18 cellular contexts compared by ENCODE assay signal in the genomic region with DNA sequence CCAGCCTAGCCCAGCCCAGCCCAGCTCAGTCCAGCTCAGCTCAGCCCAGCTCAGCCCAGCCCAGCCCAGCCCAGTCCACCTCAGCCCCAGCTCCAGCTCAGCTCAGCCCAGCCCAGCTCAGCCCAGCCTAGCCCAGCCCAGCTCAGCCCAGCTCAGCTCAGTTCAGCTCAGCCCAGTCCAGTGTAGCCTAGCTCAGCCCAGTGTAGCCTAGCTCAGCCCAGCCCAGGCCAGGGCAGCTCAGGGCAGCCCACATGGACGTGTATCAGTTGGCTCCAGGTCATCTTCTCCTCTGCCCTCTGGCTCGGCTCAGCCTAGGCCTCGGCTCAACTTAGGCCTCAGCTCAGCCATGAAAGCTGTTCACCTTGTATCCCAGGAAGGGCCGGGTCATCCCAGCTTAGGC.
DNase-seq lines count a peak whose midpoint lies in the region; ATAC-seq, FAIRE-seq and TF ChIP-seq lines count a peak whose summit lies in the region.
"Had no signal": no experiment of that assay in that cellular context is flagged by ENCODE, and none has a peak within 500 bp of the region (broad histone marks: within the 10 kb centered on the region; RNA-seq: fewer than 3 reads in every experiment).

No MANE protein-coding gene starts in this region.

- H3K9me3 ChIP-seq in OCI-LY1 (ENCODE audit: low read length) (no peaks in the 10 kb centered on the region), kidney (ENCODE audit: control insufficient read depth in 1 of 2, low read length in 2 of 2) (no peaks in the 10 kb centered on the region)
- H3K9me3 ChIP-seq: BLaER1 had no signal

- no peaks in the 10 kb centered on the region for H3K27me3 ChIP-seq in OCI-LY1 (ENCODE audit: insufficient read depth, low read length)
- H3K27me3 ChIP-seq: BLaER1 had no signal

- H3K27ac ChIP-seq in OCI-LY1 (ENCODE audit: low read depth, low read length, poor library complexity, severe bottlenecking) (peak overlapping the region; percentile 84), kidney (ENCODE audit: low read depth in 2 of 2, low read length in 2 of 2) (no peak overlapping the region)
- H3K27ac ChIP-seq: BLaER1 had no signal

- H3K4me1 ChIP-seq in OCI-LY1 (ENCODE audit: insufficient read depth, low read length, severe bottlenecking) (peaks cover 44% of the 10 kb centered on the region), kidney (ENCODE audit: control insufficient read depth in 1 of 2, insufficient read depth in 1 of 2, low read depth in 1 of 2, low read length in 2 of 2) (no peaks in the 10 kb centered on the region)

- TF ChIP-seq CTCF in GM20000 (IDR thresholded peaks at IDR 0.05; ENCODE audit: extremely low read depth, missing control alignments) (no peak), OCI-LY1 (IDR thresholded peaks at IDR 0.05; ENCODE audit: low read length) (no peak), kidney (IDR thresholded peaks at IDR 0.05; ENCODE audit: borderline replicate concordance, extremely low read depth, insufficient read depth) (no peak)

- H3K9ac ChIP-seq in OCI-LY1 (ENCODE audit: low read length) (peak overlapping the region; percentile 74), kidney (ENCODE audit: low read length in 2 of 2) (no peak overlapping the region)
- H3K9ac ChIP-seq: BLaER1 had no signal

- no peak for ATAC-seq in stimulated activated naive B cell treated with anti-CD40 and anti-IgM and Interleukin-4, amounts not matched to agents 10 μg/mL and 1 μg/mL and 100 μg/mL, for 72 hours (replicated peaks)
- no peak for ATAC-seq in GM21825 (IDR thresholded peaks at IDR 0.05; ENCODE audit: unreplicated experiment)
- ATAC-seq: PC-3 had no signal

- no peak overlapping the region for H2AFZ ChIP-seq in OCI-LY1 (ENCODE audit: low read length)

- H3K4me1 Mint-ChIP-seq in stimulated activated naive B cell treated with anti-CD40 and anti-IgM and Interleukin-4, amounts not matched to agents 10 μg/mL and 1 μg/mL and 100 μg/mL, for 72 hours: peaks cover 10 to 28% of the 10 kb centered on the region in 2 donors
- H3K4me1 Mint-ChIP-seq: CD8-positive, alpha-beta memory T cell; H9 had no signal

- H3K27ac Mint-ChIP-seq in stimulated activated naive B cell treated with anti-CD40 and anti-IgM and Interleukin-4, amounts not matched to agents 10 μg/mL and 1 μg/mL and 100 μg/mL, for 72 hours: peak overlapping the region; percentile 87
- H3K27ac Mint-ChIP-seq: CD8-positive, alpha-beta memory T cell; H9 had no signal

- no peaks in the 10 kb centered on the region for H3K9me2 ChIP-seq in OCI-LY1 (ENCODE audit: low read depth, low read length)

- H3K4me3 ChIP-seq in OCI-LY1 (ENCODE audit: low read depth, low read length, poor library complexity, severe bottlenecking): peak overlapping the region; percentile 62
- H3K4me3 ChIP-seq in kidney (ENCODE audit: low read length in 2 of 2): no peak overlapping the region
- H3K4me3 ChIP-seq: BLaER1, GM12878 had no signal

- peaks cover 0 to 6% of the 10 kb centered on the region in 2 donors for H3K36me3 Mint-ChIP-seq in stimulated activated naive B cell treated with anti-CD40 and anti-IgM and Interleukin-4, amounts not matched to agents 10 μg/mL and 1 μg/mL and 100 μg/mL, for 72 hours
- H3K36me3 Mint-ChIP-seq: CD8-positive, alpha-beta memory T cell had no signal

- DNase-seq in GM20000 (ENCODE audit: low spot score): peak; percentile 10
- peak; percentile 57 for DNase-seq in kidney
- no peak for DNase-seq in stimulated activated naive B cell treated with anti-CD40 and anti-IgM and Interleukin-4, amounts not matched to agents 10 μg/mL and 1 μg/mL and 100 μg/mL, for 72 hours
- no peak for DNase-seq in NOMO-1 (lab: John Stamatoyannopoulos, UW; ENCODE audit: unreplicated experiment in 2 of 2)
- DNase-seq in RCC 7860 (ENCODE audit: low spot score): no peak
- DNase-seq: CD8-positive, alpha-beta memory T cell; GDM1; H9; NCI-H1417; NCI-H1930; NCI-H526 treated with DMSO at 0.1 percent for 48 hours; NK-92 treated with Interleukin-12 subunit alpha and Interleukin-12 subunit beta, amount 100 ng/mL, for 24 hours; PC-3 had no signal

- peaks cover 5% of the 10 kb centered on the region for H3K79me2 ChIP-seq in OCI-LY1 (ENCODE audit: insufficient read depth, low read length)

- H3K9me3 Mint-ChIP-seq in stimulated activated naive B cell treated with anti-CD40 and anti-IgM and Interleukin-4, amounts not matched to agents 10 μg/mL and 1 μg/mL and 100 μg/mL, for 72 hours: no peaks in the 10 kb centered on the region
- H3K9me3 Mint-ChIP-seq: CD8-positive, alpha-beta memory T cell had no signal

- no peak for FAIRE-seq in kidney (lab: Jason Lieb, UNC)
- no peak for FAIRE-seq in RCC 7860 (lab: Jason Lieb, UNC)
- FAIRE-seq: D721Med, GM12878 had no signal

- H3F3A ChIP-seq in OCI-LY1 (ENCODE audit: insufficient read depth, low read length): no peaks in the 10 kb centered on the region

- intact Hi-C loops in kidney (cut with DNase I): no loop called here

- no peaks in the 10 kb centered on the region for H4K20me1 ChIP-seq in OCI-LY1 (ENCODE audit: insufficient read depth, low read length)
- H4K20me1 ChIP-seq: BLaER1 had no signal

- peak overlapping the region; percentile 52; the same call in 1 of the 2 replicates for H3K4me2 ChIP-seq in OCI-LY1 (ENCODE audit: low read length)
- H3K4me2 ChIP-seq: BLaER1 had no signal

- no peaks in the 10 kb centered on the region for H3K27me3 Mint-ChIP-seq in stimulated activated naive B cell treated with anti-CD40 and anti-IgM and Interleukin-4, amounts not matched to agents 10 μg/mL and 1 μg/mL and 100 μg/mL, for 72 hours

- H3K36me3 ChIP-seq in OCI-LY1 (ENCODE audit: insufficient read depth, low read length) (peaks cover 44% of the 10 kb centered on the region), kidney (ENCODE audit: control insufficient read depth in 1 of 2, insufficient read depth in 2 of 2, low read length in 2 of 2) (no peaks in the 10 kb centered on the region)
- H3K36me3 ChIP-seq: BLaER1 had no signal

- no peak overlapping the region for H3K4me3 Mint-ChIP-seq in stimulated activated naive B cell treated with anti-CD40 and anti-IgM and Interleukin-4, amounts not matched to agents 10 μg/mL and 1 μg/mL and 100 μg/mL, for 72 hours
- H3K4me3 Mint-ChIP-seq: CD8-positive, alpha-beta memory T cell; H9 had no signal

Comparison
In these comparisons a context has a peak if more than half of its experiments do, and no peak if none do; other contexts are left out.
1. DNase-seq: peak in GM20000 (single experiment) and kidney (single experiment); none in stimulated activated naive B cell treated with anti-CD40 and anti-IgM and Interleukin-4, amounts not matched to agents 10 μg/mL and 1 μg/mL and 100 μg/mL, for 72 hours (single experiment), NOMO-1 (0 of 2) and RCC 7860 (single experiment).